Comparison of ENCODE assay signal across 12 cellular contexts in the genomic region with DNA sequence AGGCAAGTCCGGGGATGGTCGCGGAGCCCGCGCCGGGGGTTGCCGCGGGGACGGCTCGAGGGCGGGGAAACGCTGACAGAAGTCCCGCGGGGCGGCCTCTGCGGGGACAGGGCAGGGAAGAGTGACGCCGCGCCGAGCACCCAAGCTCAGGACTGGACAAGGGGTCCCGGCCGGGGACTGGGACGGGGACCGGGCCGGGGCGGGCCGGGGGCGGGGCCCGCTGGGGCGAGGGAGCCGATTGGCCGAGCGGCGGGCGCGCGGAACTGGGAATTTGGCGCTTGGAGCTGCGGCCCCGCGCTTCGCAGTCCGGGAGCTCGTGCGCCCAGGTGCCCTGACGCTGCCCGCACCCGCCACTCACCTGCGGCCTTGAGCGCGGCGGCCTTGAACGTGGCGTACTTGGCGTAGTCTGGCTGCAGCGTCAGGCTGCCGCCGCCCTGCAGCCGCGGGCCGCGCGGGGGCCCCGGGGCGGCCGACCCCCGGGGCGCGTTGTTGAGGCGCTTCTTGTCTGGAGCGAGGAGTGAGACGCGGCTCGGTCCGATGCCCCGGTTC. TPM values are rescaled to one million over a fixed set of nuclear protein-coding genes. Genes with fewer than 3 reads are reported as not detected.
A peak's percentile ranks its signal among the peaks of the same experiment; 100 is the strongest.
DNase-seq lines count a peak whose midpoint lies in the region; ATAC-seq, FAIRE-seq and TF ChIP-seq lines count a peak whose summit lies in the region.
"Had no signal": no experiment of that assay in that cellular context is flagged by ENCODE, and none has a peak within 500 bp of the region (broad histone marks: within the 10 kb centered on the region; RNA-seq: fewer than 3 reads in every experiment).

No MANE protein-coding gene starts in this region.

- H3K36me3 Mint-ChIP-seq in activated T-cell treated with anti-CD3 and anti-CD28 coated beads, Interleukin-2, amount 50 U/mL, for 72 hours (ENCODE audit: insufficient read depth in 2 of 2): peaks cover 0 to 3% of the 10 kb centered on the region in 2 donors

- no peak for DNase-seq in GM12892 (ENCODE audit: insufficient read length)
- no peak for DNase-seq in activated T-cell treated with anti-CD3 and anti-CD28 coated beads, Interleukin-2, amount 50 U/mL, for 72 hours
- DNase-seq in iPS DF 6.9 (ENCODE audit: low read depth, low spot score): no peak
- no peak for DNase-seq in cerebellum (ENCODE audit: low spot score)
- DNase-seq in pons (ENCODE audit: low spot score): no peak
- DNase-seq in NCI-H748 treated with DMSO at 0.1 percent for 48 hours (lab: John Stamatoyannopoulos, UW): no peak
- DNase-seq: NCI-H1436 treated with DMSO at 0.1 percent for 48 hours had no signal

- H3K9me3 ChIP-seq in iPS DF 6.9 (ENCODE audit: control insufficient read depth, insufficient read depth, low read length) (no peaks in the 10 kb centered on the region), skeletal muscle tissue (ENCODE audit: control insufficient read depth in 3 of 3, low read length in 3 of 3) (no peaks in the 10 kb centered on the region)

- peak overlapping the region; percentile 6; the same call in 1 of the 2 replicates for H3K4me3 ChIP-seq in iPS DF 6.9 (ENCODE audit: low read length)
- peak overlapping the region in 2 of 3 donors; percentile 49 to 52 for H3K4me3 ChIP-seq in skeletal muscle tissue (ENCODE audit: low read length in 3 of 3)

- ATAC-seq in activated T-cell treated with anti-CD3 and anti-CD28 coated beads, Interleukin-2, amount 50 U/mL, for 72 hours (replicated peaks in 1 of 2): peak; percentile 4 to 7
- no peak for ATAC-seq in GM18909 (IDR thresholded peaks at IDR 0.05; ENCODE audit: poor library complexity, unreplicated experiment)

- no peak for TF ChIP-seq POLR2A in GM12892 (IDR thresholded peaks at IDR 0.05; ENCODE audit: low read depth, low read length)

- no CpG with 5 or more reads among the region's 76 CpGs for WGBS in iPS DF 6.9 (ENCODE audit: insufficient coverage, insufficient read length)

- peak overlapping the region in 1 of 3 donors; percentile 66 for H3K9ac ChIP-seq in skeletal muscle tissue (ENCODE audit: low read depth in 1 of 3, low read length in 3 of 3)

- H3K27ac Mint-ChIP-seq in activated T-cell treated with anti-CD3 and anti-CD28 coated beads, Interleukin-2, amount 50 U/mL, for 72 hours: no peak overlapping the region

- H3K27ac ChIP-seq in iPS DF 6.9 (ENCODE audit: low read length) (no peak overlapping the region), skeletal muscle tissue (ENCODE audit: low read depth, low read length) (no peak overlapping the region)
- H3K27ac ChIP-seq: VCaP had no signal

- H3K27me3 ChIP-seq in iPS DF 6.9 (ENCODE audit: control insufficient read depth, insufficient read depth, low read length) (peaks cover 40% of the 10 kb centered on the region), skeletal muscle tissue (ENCODE audit: control insufficient read depth in 3 of 3, insufficient read depth in 3 of 3, low read length in 3 of 3) (peaks cover 35 to 52% (median 44%) of the 10 kb centered on the region in 3 donors)

- H3K4me3 Mint-ChIP-seq in activated T-cell treated with anti-CD3 and anti-CD28 coated beads, Interleukin-2, amount 50 U/mL, for 72 hours: peak overlapping the region; percentile 63 to 72

- H3K36me3 ChIP-seq in iPS DF 6.9 (ENCODE audit: control insufficient read depth, insufficient read depth, low read length) (peaks cover 6% of the 10 kb centered on the region), skeletal muscle tissue (ENCODE audit: control insufficient read depth in 3 of 3, insufficient read depth in 3 of 3, low read length in 3 of 3) (peaks cover 2 to 15% (median 10%) of the 10 kb centered on the region in 3 donors)

- peaks cover 45% of the 10 kb centered on the region for H3K4me1 Mint-ChIP-seq in activated T-cell treated with anti-CD3 and anti-CD28 coated beads, Interleukin-2, amount 50 U/mL, for 72 hours (ENCODE audit: low read depth)

- FAIRE-seq in GM12892 (lab: Jason Lieb, UNC): peak; percentile 17

- peaks cover 10% of the 10 kb centered on the region for H3K4me1 ChIP-seq in iPS DF 6.9 (ENCODE audit: control insufficient read depth, insufficient read depth, low read length)
- H3K4me1 ChIP-seq in skeletal muscle tissue (ENCODE audit: control insufficient read depth in 3 of 3, insufficient read depth in 3 of 3, low read length in 3 of 3): peaks cover 11 to 15% (median 11%) of the 10 kb centered on the region in 3 donors

- no peaks in the 10 kb centered on the region for H3K9me3 Mint-ChIP-seq in activated T-cell treated with anti-CD3 and anti-CD28 coated beads, Interleukin-2, amount 50 U/mL, for 72 hours

- peaks cover 25% of the 10 kb centered on the region for H3K27me3 Mint-ChIP-seq in activated T-cell treated with anti-CD3 and anti-CD28 coated beads, Interleukin-2, amount 50 U/mL, for 72 hours (ENCODE audit: low read depth)

RNA-seq across cellular contexts. Expression of a gene that starts 4.8 kb away (rescaled TPM):
- polyA plus RNA-seq in GM12892 (2012; ENCODE audit: missing spikeins): 0.93 TPM
- 1 to 10 TPM; 2.0 to 3.2 TPM for total RNA-seq in activated T-cell treated with anti-CD3 and anti-CD28 coated beads, Interleukin-2, amount 50 U/mL, for 72 hours
- total RNA-seq in skeletal muscle tissue: 1.0 TPM
- total RNA-seq in cerebellum: 0.27 TPM
- total RNA-seq: dermis blood vessel endothelial cell, subcutaneous adipose tissue had no signal

RNA-seq across cellular contexts. Expression of a gene that starts 16.5 kb away (rescaled TPM):
- 57.8 TPM for polyA plus RNA-seq in GM12892 (2012; ENCODE audit: missing spikeins)
- 1 to 10 TPM; 6.1 to 7.3 TPM for total RNA-seq in activated T-cell treated with anti-CD3 and anti-CD28 coated beads, Interleukin-2, amount 50 U/mL, for 72 hours
- total RNA-seq in skeletal muscle tissue (under 0.01 TPM), cerebellum (0.73 TPM)
- total RNA-seq: dermis blood vessel endothelial cell, subcutaneous adipose tissue had no signal

RNA-seq across cellular contexts. Expression of a gene that starts 36.8 kb away (rescaled TPM):
- polyA plus RNA-seq in GM12892 (2012; ENCODE audit: missing spikeins): 31.4 TPM
- total RNA-seq in activated T-cell treated with anti-CD3 and anti-CD28 coated beads, Interleukin-2, amount 50 U/mL, for 72 hours: 10 to 100 TPM; 66.1 to 74.5 TPM
- 5.7 TPM for total RNA-seq in skeletal muscle tissue
- 12.2 TPM for total RNA-seq in cerebellum

RNA-seq across cellular contexts. Expression of a gene that starts 59.1 kb away (rescaled TPM):
- 1.9 TPM for polyA plus RNA-seq in GM12892 (2012; ENCODE audit: missing spikeins)
- total RNA-seq in activated T-cell treated with anti-CD3 and anti-CD28 coated beads, Interleukin-2, amount 50 U/mL, for 72 hours: 1 to 10 TPM; 4.5 to 4.7 TPM
- 0.52 TPM for total RNA-seq in skeletal muscle tissue
- 126 TPM for total RNA-seq in cerebellum
